In genomic region chr5:103224118-103224893, GRCh38 we compare ENCODE assay signal across 8 cellular contexts. TPM values are rescaled to one million over a fixed set of nuclear protein-coding genes. Genes with fewer than 3 reads are reported as not detected.
A peak's percentile ranks its signal among the peaks of the same experiment; 100 is the strongest.
DNase-seq lines count a peak whose midpoint lies in the region; ATAC-seq and TF ChIP-seq lines count a peak whose summit lies in the region.

No MANE protein-coding gene starts in this region.

- POLR2A ChIA-PET in HCT116 (lab: Charles Lee), result interaction anchor here (1.0 kb wide), 1 partner anchor 10 kb away, joined by 3 read pairs; no protein-coding TSS in a partner anchor

- intact Hi-C loops in Right ventricle myocardium inferior (cut with DNase I), result no loop called here
- intact Hi-C loops in HCT116 (cut with micrococcal nuclease), result no loop called here
- intact Hi-C loops in breast epithelium (cut with DNase I; ENCODE audit: low total_unique reads), result loop anchor here (5.0 kb wide), 1 partner anchor 462 kb away; no protein-coding TSS in a partner anchor

- H3K4me3 ChIP-seq in right atrium auricular region (no peak overlapping the region), HCT116 (replicated peaks in 1 of 2; ENCODE audit: low read depth in 1 of 2, low read length in 2 of 2) (no peak overlapping the region), SJSA1 (no peak overlapping the region), breast epithelium (no peak overlapping the region)

- no peaks in the 10 kb centered on the region for H3K4me1 ChIP-seq in right atrium auricular region
- peaks cover 0 to 7% of the 10 kb centered on the region in 2 experiments; a peak in 1 of 4 replicates for H3K4me1 ChIP-seq in HCT116 (ENCODE audit: control insufficient read depth in 1 of 2, insufficient read depth in 2 of 2, low read length in 2 of 2)
- peaks cover 10% of the 10 kb centered on the region for H3K4me1 ChIP-seq in SJSA1 (replicated peaks)
- no peaks in the 10 kb centered on the region for H3K4me1 ChIP-seq in breast epithelium

- H4K20me1 ChIP-seq in HCT116 (ENCODE audit: insufficient read depth), result no peaks in the 10 kb centered on the region

- TF ChIP-seq POLR2A in HCT116 (IDR thresholded peaks at IDR 0.05; ENCODE audit: borderline replicate concordance, extremely low read depth, insufficient read depth, insufficient read length), result no peak
- TF ChIP-seq POLR2A in breast epithelium (IDR thresholded peaks at IDR 0.05), result no peak

- H3K36me3 ChIP-seq in right atrium auricular region (no peaks in the 10 kb centered on the region), HCT116 (ENCODE audit: control insufficient read depth in 1 of 2, insufficient read depth in 2 of 2, low read length in 2 of 2) (no peaks in the 10 kb centered on the region), SJSA1 (no peaks in the 10 kb centered on the region), breast epithelium (no peaks in the 10 kb centered on the region)

- RAD21 ChIA-PET in HCT116 (lab: Charles Lee; ENCODE audit: low non-redundant PET in 1 of 2, low total read pairs in 2 of 2, uncharacterized antibody in 2 of 2, unreplicated experiment in 2 of 2), result interaction anchor here (0.7 to 1.2 kb wide), 4 partner anchors 8 to 543 kb away, joined by 3 to 4 read pairs (median 4); partner anchors contain the start of gene MACIR (in 1 of the 2)

- DNase-seq in Right ventricle myocardium inferior (ENCODE audit: missing footprints) (no peak), right atrium auricular region (ENCODE audit: low spot score) (no peak), HCT116 (ENCODE audit: low read depth, low spot score) (peak; percentile 57), LHCN-M2 (ENCODE audit: low read depth) (peak; percentile 71), SJSA1 (ENCODE audit: low read depth in 1 of 2, low spot score in 2 of 2) (peak; percentile 70 to 72), breast epithelium (ENCODE audit: low spot score in 2 of 2) (no peak), kidney glomerular epithelial cell (lab: John Stamatoyannopoulos, UW) (peak; percentile 77)
- DNase-seq in stimulated activated CD8-positive, alpha-beta memory T cell treated with anti-CD3 and anti-CD28 coated beads, Interleukin-12 subunit alpha, Interleukin-12 subunit beta, amount 100 ng/mL, for 1 hour (ENCODE audit: low read depth), result peak; percentile 4

- no peaks in the 10 kb centered on the region for H3K79me2 ChIP-seq in HCT116 (ENCODE audit: insufficient read depth, low read length)

- no peak overlapping the region for H3K27ac ChIP-seq in right atrium auricular region
- no peak overlapping the region for H3K27ac ChIP-seq in HCT116 (ENCODE audit: low read depth, low read length)
- no peak overlapping the region for H3K27ac ChIP-seq in SJSA1
- no peak overlapping the region for H3K27ac ChIP-seq in breast epithelium

- H2AFZ ChIP-seq in HCT116 (ENCODE audit: low read depth, low read length, poor library complexity, severe bottlenecking), result peak overlapping the region; percentile 13

- H3K27me3 ChIP-seq in right atrium auricular region, result no peaks in the 10 kb centered on the region
- no peaks in the 10 kb centered on the region for H3K27me3 ChIP-seq in HCT116 (ENCODE audit: insufficient read depth, low read length)
- H3K27me3 ChIP-seq in SJSA1 (replicated peaks), result 0 out of 2 replicates have a peak, but pooled peaks cover 6% of the 10 kb centered on the region
- H3K27me3 ChIP-seq in breast epithelium, result no peaks in the 10 kb centered on the region

- peak overlapping the region; percentile 52 for H3K4me2 ChIP-seq in HCT116 (ENCODE audit: low read length)

- no peak overlapping the region for H3K9ac ChIP-seq in HCT116 (ENCODE audit: low read length)

- peak in 1 of 2 donors; percentile 71 for TF ChIP-seq CTCF in right atrium auricular region (IDR thresholded peaks at IDR 0.05)
- peak; percentile 43 to 73 (median 67); a peak in 5 of 6 replicates for TF ChIP-seq CTCF in HCT116 (IDR thresholded peaks at IDR 0.05 in 2 of 3, conservative IDR thresholded peaks at IDR 0.05 in 1 of 3; ENCODE audit: borderline replicate concordance in 1 of 3, insufficient read depth in 1 of 3, low read depth in 2 of 3, low read length in 2 of 3)
- peak in 2 of 3 donors; percentile 41 to 51 for TF ChIP-seq CTCF in breast epithelium (IDR thresholded peaks at IDR 0.05)

- BruUV-seq in HCT116 (replicated peaks; lab: Mats Ljungman, UMichigan), result no TSS peak

- no peaks in the 10 kb centered on the region for H3K9me3 ChIP-seq in right atrium auricular region
- H3K9me3 ChIP-seq in HCT116 (ENCODE audit: control insufficient read depth in 1 of 2, insufficient read depth in 1 of 2, low read depth in 1 of 2, low read length in 2 of 2), result no peaks in the 10 kb centered on the region
- H3K9me3 ChIP-seq in SJSA1 (replicated peaks), result peaks cover 4% of the 10 kb centered on the region; the same call in 1 of the 2 replicates
- H3K9me3 ChIP-seq in breast epithelium, result no peaks in the 10 kb centered on the region

- CTCF ChIA-PET in HCT116 (lab: Charles Lee), result interaction anchor here (0.5 to 2.5 kb wide), 17 partner anchors 8 to 685 kb away, joined by 3 to 18 read pairs (median 3); partner anchors contain the start of gene MACIR

- peak; percentile 75 for TF ChIP-seq RAD21 in HCT116 (IDR thresholded peaks at IDR 0.05; ENCODE audit: low read depth)

- ATAC-seq in Right ventricle myocardium inferior, result peak; percentile 71
- ATAC-seq in HCT116, result peak; percentile 97

- H3K9me2 ChIP-seq in HCT116 (ENCODE audit: insufficient read depth), result no peaks in the 10 kb centered on the region

TF ChIP-seq in HCT116, 20 proteins besides CTCF, POLR2A, EP300 and RAD21:
- TF ChIP-seq ZFX (IDR thresholded peaks at IDR 0.05) (no peak), CBX3 (IDR thresholded peaks at IDR 0.05; ENCODE audit: low read depth) (0 out of 2 replicates have a peak, but pooled peaks have one; percentile 26)

RNA-seq across cellular contexts. Expression of gene MACIR, which starts 34.3 kb away (rescaled TPM):
- total RNA-seq in Right ventricle myocardium inferior (4.3 TPM), right atrium auricular region (1 to 10 TPM; 3.8 to 4.8 TPM), HCT116 (2021; ENCODE audit: unreplicated experiment) (10.4 TPM), LHCN-M2 (2014; rRNA removed) (11.6 and 15.3 TPM in 2 replicates), breast epithelium (10 to 100 TPM; 13.0 to 18.4 (median 13.4) TPM)
- polyA plus RNA-seq in HCT116 (2012), result 4.6 and 5.4 TPM in 2 replicates
- 5.8 TPM for polyA plus RNA-seq in LHCN-M2 (2012)
- 6.9 and 11.5 TPM in 2 replicates for total RNA-seq in SJSA1 (2014; rRNA removed; shearing (Covaris generic))

Comparison
In these comparisons a context has a peak if more than half of its experiments do, and no peak if none do; other contexts are left out.
1. DNase-seq: peak in HCT116 (single experiment), LHCN-M2 (single experiment), SJSA1 (2 of 2), kidney glomerular epithelial cell (single experiment) and stimulated activated CD8-positive, alpha-beta memory T cell treated with anti-CD3 and anti-CD28 coated beads, Interleukin-12 subunit alpha, Interleukin-12 subunit beta, amount 100 ng/mL, for 1 hour (single experiment); none in Right ventricle myocardium inferior (single experiment), right atrium auricular region (single experiment) and breast epithelium (0 of 2).